Comparison of ENCODE assay signal across 11 cellular contexts in genomic region chr15:52220896-52221660, GRCh38. TPM values are rescaled to one million over a fixed set of nuclear protein-coding genes. Genes with fewer than 3 reads are reported as not detected.
DNase-seq lines count a peak whose midpoint lies in the region; ATAC-seq and TF ChIP-seq lines count a peak whose summit lies in the region.
"Had no signal": no experiment of that assay in that cellular context is flagged by ENCODE, and none has a peak within 500 bp of the region (broad histone marks: within the 10 kb centered on the region; RNA-seq: fewer than 3 reads in every experiment).

No MANE protein-coding gene starts in this region.

- no peak for DNase-seq in activated CD8-positive, alpha-beta memory T cell treated with anti-CD3 and anti-CD28 coated beads, Interleukin-2, amount 10 ng/mL, durations not matched to agents 7 days and 5 days
- no peak for DNase-seq in activated CD8-positive, alpha-beta memory T cell treated with anti-CD3 and anti-CD28 coated beads for 24 hours
- DNase-seq in T-helper 17 cell (no peak), spleen (no peak), substantia nigra (lab: John Stamatoyannopoulos, UW) (no peak), MG63 (no peak), NCI-H524 treated with DMSO at 0.1 percent for 48 hours (lab: John Stamatoyannopoulos, UW) (no peak)
- DNase-seq: H7, NCI-H1694 had no signal

- H3K4me3 ChIP-seq in spleen (peak overlapping the region in 6 of 8 donors; percentile 4 to 57 (median 18)), MG63 (no peak overlapping the region)
- H3K4me3 ChIP-seq: cardiac muscle cell had no signal

- intact Hi-C loops in spleen (cut with DNase I; ENCODE audit: low total_unique reads): no loop called here

- H3K27me3 ChIP-seq in spleen (replicated peaks in 1 of 7) (no peaks in the 10 kb centered on the region), MG63 (0 out of 2 replicates have a peak, but pooled peaks cover 3% of the 10 kb centered on the region)
- H3K27me3 ChIP-seq: cardiac muscle cell had no signal

- H3K4me1 ChIP-seq in spleen: peaks cover 0 to 45% (median 10%) of the 10 kb centered on the region in 6 donors

- peak overlapping the region; percentile 91 for H3K4me3 Mint-ChIP-seq in activated CD8-positive, alpha-beta memory T cell treated with anti-CD3 and anti-CD28 coated beads, Interleukin-2, amount 10 ng/mL, durations not matched to agents 7 days and 5 days
- H3K4me3 Mint-ChIP-seq in T-helper 17 cell: peak overlapping the region; percentile 90

- 41 to 55% (median 45%) methylated on average over 8 of the region's 8 CpGs for WGBS in spleen, 5 donors

- TF ChIP-seq CTCF in spleen (IDR thresholded peaks at IDR 0.05 in 8 of 11, conservative IDR thresholded peaks at IDR 0.05 in 3 of 11): no peak

- no peaks in the 10 kb centered on the region for H3K27me3 Mint-ChIP-seq in activated CD8-positive, alpha-beta memory T cell treated with anti-CD3 and anti-CD28 coated beads, Interleukin-2, amount 10 ng/mL, durations not matched to agents 7 days and 5 days
- H3K27me3 Mint-ChIP-seq in T-helper 17 cell: no peaks in the 10 kb centered on the region

- H3K27ac ChIP-seq in spleen (peak overlapping the region; percentile 79 to 88 (median 82)), substantia nigra (ENCODE audit: low read depth, low read length, poor library complexity, severe bottlenecking) (no peak overlapping the region)
- H3K27ac ChIP-seq: cardiac muscle cell had no signal

- no peaks in the 10 kb centered on the region for H3K9me3 Mint-ChIP-seq in activated CD8-positive, alpha-beta memory T cell treated with anti-CD3 and anti-CD28 coated beads, Interleukin-2, amount 10 ng/mL, durations not matched to agents 7 days and 5 days (ENCODE audit: low read depth)

- TF ChIP-seq POLR2A in spleen (IDR thresholded peaks at IDR 0.05): no peak

- ATAC-seq in activated CD8-positive, alpha-beta memory T cell treated with anti-CD3 and anti-CD28 coated beads, Interleukin-2, amount 10 ng/mL, durations not matched to agents 7 days and 5 days: peak; percentile 57
- ATAC-seq in HG02588 (IDR thresholded peaks at IDR 0.05; ENCODE audit: unreplicated experiment): peak; percentile 25
- peak; percentile 71 for ATAC-seq in T-helper 17 cell

- H3K9me3 ChIP-seq in T-helper 17 cell (ENCODE audit: control insufficient read depth, low read length, poor library complexity, severe bottlenecking): no peaks in the 10 kb centered on the region
- no peaks in the 10 kb centered on the region for H3K9me3 ChIP-seq in spleen
- H3K9me3 ChIP-seq in MG63: no peaks in the 10 kb centered on the region

- CTCF ChIA-PET in activated CD8-positive, alpha-beta memory T cell treated with anti-CD3 and anti-CD28 coated beads, Interleukin-2, amount 10 ng/mL, durations not matched to agents 7 days and 5 days (lab: Charles Lee): interaction anchor here (1.3 to 9.9 kb wide), 4 partner anchors 12 to 56 kb away, joined by 3 to 69 read pairs (median 6); no protein-coding TSS in a partner anchor

- H3K36me3 ChIP-seq in spleen (peaks cover 0 to 15% (median 0%) of the 10 kb centered on the region in 6 donors), MG63 (no peaks in the 10 kb centered on the region)

- H3K27ac Mint-ChIP-seq in activated CD8-positive, alpha-beta memory T cell treated with anti-CD3 and anti-CD28 coated beads, Interleukin-2, amount 10 ng/mL, durations not matched to agents 7 days and 5 days: peak overlapping the region; percentile 99
- peak overlapping the region; percentile 88 for H3K27ac Mint-ChIP-seq in T-helper 17 cell

- H3K4me1 Mint-ChIP-seq in activated CD8-positive, alpha-beta memory T cell treated with anti-CD3 and anti-CD28 coated beads, Interleukin-2, amount 10 ng/mL, durations not matched to agents 7 days and 5 days: peaks cover 46% of the 10 kb centered on the region
- peaks cover 23% of the 10 kb centered on the region for H3K4me1 Mint-ChIP-seq in T-helper 17 cell

- H3K36me3 Mint-ChIP-seq in activated CD8-positive, alpha-beta memory T cell treated with anti-CD3 and anti-CD28 coated beads, Interleukin-2, amount 10 ng/mL, durations not matched to agents 7 days and 5 days: peaks cover 9% of the 10 kb centered on the region
- H3K36me3 Mint-ChIP-seq in T-helper 17 cell (ENCODE audit: low read depth): peaks cover 3% of the 10 kb centered on the region

RNA-seq across cellular contexts. Expression of gene GNB5, which starts 29.9 kb away (rescaled TPM):
- total RNA-seq in activated CD8-positive, alpha-beta memory T cell treated with anti-CD3 and anti-CD28 coated beads, Interleukin-2, amount 10 ng/mL, durations not matched to agents 7 days and 5 days: 10 to 100 TPM; 27.9 to 39.5 TPM
- total RNA-seq in T-helper 17 cell (10 to 100 TPM; 63.2 to 79.7 TPM), spleen (10 to 100 TPM; 25.6 to 43.2 (median 31.3) TPM)
- polyA plus RNA-seq in spleen: 10 to 100 TPM; 18.6 to 20.2 (median 20.0) TPM
- 11.7 and 18.9 TPM in 2 replicates for total RNA-seq in MG63 (2014; rRNA removed; shearing (Covaris generic); ENCODE audit: low replicate concordance)
